ENCODE assay signal across 9 cellular contexts in the genomic region with DNA sequence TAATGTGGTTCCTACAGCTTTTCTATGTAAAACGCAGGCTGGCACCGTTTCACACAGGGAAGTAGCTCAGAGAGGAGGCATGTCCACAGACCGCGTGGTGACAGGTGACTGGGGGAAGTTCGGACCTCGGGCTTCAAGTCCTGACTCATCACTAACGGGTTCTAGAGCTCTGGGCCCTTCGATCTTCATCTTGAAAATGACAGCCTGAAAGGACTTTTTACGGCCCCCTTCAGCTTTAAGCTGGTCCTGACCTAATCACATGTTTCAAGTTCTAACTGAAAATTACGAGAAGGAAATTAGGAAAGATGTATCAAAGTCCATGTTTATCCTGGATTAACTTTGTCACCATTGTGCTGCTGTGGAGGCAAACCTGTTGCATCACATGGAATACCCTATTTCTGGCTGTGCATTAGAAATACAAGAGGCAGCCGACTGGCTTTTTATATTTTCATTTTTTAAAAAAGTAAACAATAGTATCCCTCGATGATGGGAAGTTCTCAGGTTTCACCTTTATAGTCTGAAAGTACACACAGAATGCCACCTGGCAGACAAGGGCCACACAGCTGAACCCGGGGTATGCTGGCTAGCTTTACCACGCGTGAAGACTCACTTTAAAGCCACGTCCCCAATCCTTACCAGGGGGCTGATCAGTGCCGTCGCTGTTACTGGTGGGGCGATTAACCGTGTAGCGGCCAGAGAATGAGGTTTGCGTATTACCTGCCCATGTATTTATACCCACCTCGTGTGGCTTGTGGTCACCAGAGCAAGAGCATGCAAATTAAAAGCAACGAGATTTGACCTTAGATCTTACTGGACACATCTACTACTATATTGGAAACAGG. TPM values are rescaled to one million over a fixed set of nuclear protein-coding genes. Genes with fewer than 3 reads are reported as not detected.
DNase-seq lines count a peak whose midpoint lies in the region; ATAC-seq and TF ChIP-seq lines count a peak whose summit lies in the region.
"Had no signal": no experiment of that assay in that cellular context is flagged by ENCODE, and none has a peak within 500 bp of the region (broad histone marks: within the 10 kb centered on the region; RNA-seq: fewer than 3 reads in every experiment).

No MANE protein-coding gene starts in this region.

- peaks cover 0 to 8% of the 10 kb centered on the region in 2 donors for H3K36me3 Mint-ChIP-seq in CD4-positive, alpha-beta memory T cell
- no peaks in the 10 kb centered on the region for H3K36me3 Mint-ChIP-seq in MCF 10A (ENCODE audit: insufficient read depth, unreplicated experiment)

- intact Hi-C loops in CD4-positive, alpha-beta memory T cell (cut with micrococcal nuclease), result loop anchor here (2.0 to 5.0 kb wide), 7 partner anchors 25 to 1987 kb away; partner anchors contain the start of genes ASF1A and TBC1D32
- intact Hi-C loops in MCF 10A (cut with micrococcal nuclease), result loop anchor here (5.0 kb wide), 1 partner anchor 385 kb away; no protein-coding TSS in a partner anchor

- peak overlapping the region; percentile 84 to 97 (median 93) for H3K27ac Mint-ChIP-seq in CD4-positive, alpha-beta memory T cell
- H3K27ac Mint-ChIP-seq in MCF 10A (ENCODE audit: low read depth, unreplicated experiment), result no peak overlapping the region

- H3K4me3 ChIP-seq in CD4-positive, alpha-beta memory T cell (ENCODE audit: low read length in 2 of 2), result peak overlapping the region; percentile 59 to 81

- no peaks in the 10 kb centered on the region for H3K9me3 ChIP-seq in CD4-positive, alpha-beta memory T cell (ENCODE audit: control insufficient read depth in 1 of 2, low read length in 2 of 2)

- no peaks in the 10 kb centered on the region for H3K27me3 Mint-ChIP-seq in CD4-positive, alpha-beta memory T cell
- H3K27me3 Mint-ChIP-seq in MCF 10A (ENCODE audit: insufficient read depth, unreplicated experiment), result no peaks in the 10 kb centered on the region

- CTCF ChIA-PET in CD4-positive, alpha-beta memory T cell (lab: Charles Lee; ENCODE audit: partially characterized antibody), result interaction anchor here (0.6 to 7.3 kb wide), 7 partner anchors 14 to 451 kb away, joined by 4 to 61 read pairs (median 5); no protein-coding TSS in a partner anchor
- CTCF ChIA-PET in MCF 10A (lab: Yijun Ruan, JAX), result interaction anchor here (0.6 to 6.0 kb wide), 9 partner anchors 11 to 1796 kb away, joined by 3 to 24 read pairs (median 4); no protein-coding TSS in a partner anchor

- POLR2A ChIA-PET in CD4-positive, alpha-beta memory T cell (lab: Charles Lee; ENCODE audit: partially characterized antibody), result interaction anchor here (0.5 to 3.8 kb wide), 10 partner anchors 9 to 1745 kb away, joined by 3 to 45 read pairs (median 4); partner anchors contain the start of genes GOPC and MCM9
- POLR2A ChIA-PET in MCF 10A (lab: Yijun Ruan, JAX), result interaction anchor here (1.8 to 1.9 kb wide), 2 partner anchors 9 to 13 kb away, joined by 5 to 6 read pairs; no protein-coding TSS in a partner anchor

- H3K27ac ChIP-seq in CD4-positive, alpha-beta memory T cell (ENCODE audit: low read depth, low read length), result peak overlapping the region; percentile 88
- H3K27ac ChIP-seq: SK-N-MC had no signal

- ATAC-seq in GM19035 (IDR thresholded peaks at IDR 0.05; ENCODE audit: unreplicated experiment), result peak; percentile 28
- ATAC-seq in HG03159 (IDR thresholded peaks at IDR 0.05; ENCODE audit: unreplicated experiment), result peak; percentile 27

- peak; percentile 22 to 53 (median 26) for DNase-seq in CD4-positive, alpha-beta memory T cell
- DNase-seq in RPMI8226, result peak; percentile 84
- no peak for DNase-seq in MCF 10A (ENCODE audit: unreplicated experiment)
- DNase-seq in left kidney (ENCODE audit: low read depth, low spot score), result peak; percentile 48
- DNase-seq in stimulated activated CD8-positive, alpha-beta memory T cell treated with anti-CD3 and anti-CD28 coated beads, Interleukin-15, amount 100 ng/mL, for 4 hours (ENCODE audit: low read depth in 2 of 2), result peak; percentile 10 to 16
- DNase-seq in ACHN, result no peak

- H3K4me3 Mint-ChIP-seq in CD4-positive, alpha-beta memory T cell, result peak overlapping the region; percentile 90 to 98 (median 94)
- peak overlapping the region; percentile 40 for H3K4me3 Mint-ChIP-seq in MCF 10A (ENCODE audit: unreplicated experiment)

- in situ Hi-C loops in ACHN (cut with HindIII; ENCODE audit: low pct_ligation_motif_present, low pct_unique_long_range_greater_than_20kb, low sequenced_read_pairs), result no loop called here

- H3K4me1 ChIP-seq in CD4-positive, alpha-beta memory T cell (ENCODE audit: insufficient read depth, low read length), result peaks cover 40% of the 10 kb centered on the region

- H3K27me3 ChIP-seq in CD4-positive, alpha-beta memory T cell (ENCODE audit: insufficient read depth, low read length), result no peaks in the 10 kb centered on the region

- peaks cover 35 to 64% (median 46%) of the 10 kb centered on the region in 4 donors for H3K4me1 Mint-ChIP-seq in CD4-positive, alpha-beta memory T cell
- peaks cover 7% of the 10 kb centered on the region for H3K4me1 Mint-ChIP-seq in MCF 10A (ENCODE audit: insufficient read depth, unreplicated experiment)

- no peak for TF ChIP-seq CTCF in MCF 10A (IDR thresholded peaks at IDR 0.05; ENCODE audit: unreplicated experiment)

- H3K9me3 Mint-ChIP-seq in CD4-positive, alpha-beta memory T cell, result peaks cover 0 to 2% (median 0%) of the 10 kb centered on the region in 8 donors
- H3K9me3 Mint-ChIP-seq in MCF 10A (ENCODE audit: unreplicated experiment), result no peaks in the 10 kb centered on the region

- no peaks in the 10 kb centered on the region for H3K36me3 ChIP-seq in CD4-positive, alpha-beta memory T cell (ENCODE audit: insufficient read depth, low read length)

- BruUV-seq in MCF 10A (replicated peaks; lab: Mats Ljungman, UMichigan), result TSS peak; percentile 32

RNA-seq across cellular contexts. Expression of gene MAN1A1, which starts 1.9 kb away (rescaled TPM):
- 10 to 100 TPM; 12.3 TPM for total RNA-seq in CD4-positive, alpha-beta memory T cell
- polyA plus RNA-seq in CD4-positive, alpha-beta memory T cell, result 10 to 100 TPM; 12.4 to 14.7 TPM
- 1.3 and 1.6 TPM in 2 replicates for total RNA-seq in MCF 10A (2022)

Comparison
In these comparisons a context has a peak if more than half of its experiments do, and no peak if none do; other contexts are left out.
1. DNase-seq: peak in CD4-positive, alpha-beta memory T cell (5 of 5), RPMI8226 (single experiment), left kidney (single experiment) and stimulated activated CD8-positive, alpha-beta memory T cell treated with anti-CD3 and anti-CD28 coated beads, Interleukin-15, amount 100 ng/mL, for 4 hours (2 of 2); none in MCF 10A (single experiment) and ACHN (single experiment).